1 cellular context compared by ENCODE assay signal in the genomic region with DNA sequence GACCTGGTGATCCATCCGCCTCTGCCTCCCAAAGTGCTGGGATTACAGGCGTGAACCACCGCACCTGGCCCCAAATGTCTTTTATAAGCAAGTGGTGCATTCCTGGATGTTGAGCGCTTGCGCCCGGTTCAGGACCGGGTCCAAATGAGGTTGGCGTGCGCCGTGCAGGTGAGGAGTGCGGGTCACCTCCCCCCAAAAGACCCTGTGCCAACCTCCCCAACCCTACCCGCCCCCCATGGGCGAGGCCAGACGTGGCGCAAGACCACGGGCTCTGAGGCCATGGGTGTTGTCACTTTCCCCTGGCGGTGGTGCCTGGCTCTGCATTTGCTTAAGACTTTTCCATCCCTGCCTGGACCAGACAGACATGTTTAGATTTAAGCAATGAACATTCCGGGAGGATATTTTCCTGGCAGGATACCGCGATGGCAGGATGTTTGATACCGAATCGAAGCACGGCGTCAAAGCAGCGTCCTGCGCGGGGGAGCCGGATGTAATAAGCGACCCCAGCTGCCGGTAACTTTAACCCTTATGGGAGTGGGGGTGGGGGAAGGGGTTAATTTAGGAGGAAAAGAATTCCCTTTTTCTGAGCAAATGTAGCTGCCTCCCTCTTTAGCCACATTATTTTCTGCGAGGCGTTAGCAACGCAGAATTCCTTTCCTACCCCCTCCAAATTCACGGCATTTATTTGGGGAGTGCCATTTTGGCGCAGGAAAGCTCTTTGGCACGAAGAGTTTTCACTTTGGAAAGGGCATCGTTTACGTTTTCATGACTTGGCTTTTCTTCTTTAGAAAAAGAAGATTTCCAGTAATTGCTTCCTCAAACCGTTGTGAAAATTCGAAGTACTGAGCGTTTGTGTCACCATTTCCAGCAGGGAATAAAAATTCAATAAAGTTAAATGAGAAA.
TF ChIP-seq lines count a peak whose summit lies in the region.

No MANE protein-coding gene starts in this region.

TF ChIP-seq in K562, 482 proteins besides CTCF, POLR2A, EP300 and RAD21 (continued from another document and continues in another):
- TF ChIP-seq, protein P1, sequence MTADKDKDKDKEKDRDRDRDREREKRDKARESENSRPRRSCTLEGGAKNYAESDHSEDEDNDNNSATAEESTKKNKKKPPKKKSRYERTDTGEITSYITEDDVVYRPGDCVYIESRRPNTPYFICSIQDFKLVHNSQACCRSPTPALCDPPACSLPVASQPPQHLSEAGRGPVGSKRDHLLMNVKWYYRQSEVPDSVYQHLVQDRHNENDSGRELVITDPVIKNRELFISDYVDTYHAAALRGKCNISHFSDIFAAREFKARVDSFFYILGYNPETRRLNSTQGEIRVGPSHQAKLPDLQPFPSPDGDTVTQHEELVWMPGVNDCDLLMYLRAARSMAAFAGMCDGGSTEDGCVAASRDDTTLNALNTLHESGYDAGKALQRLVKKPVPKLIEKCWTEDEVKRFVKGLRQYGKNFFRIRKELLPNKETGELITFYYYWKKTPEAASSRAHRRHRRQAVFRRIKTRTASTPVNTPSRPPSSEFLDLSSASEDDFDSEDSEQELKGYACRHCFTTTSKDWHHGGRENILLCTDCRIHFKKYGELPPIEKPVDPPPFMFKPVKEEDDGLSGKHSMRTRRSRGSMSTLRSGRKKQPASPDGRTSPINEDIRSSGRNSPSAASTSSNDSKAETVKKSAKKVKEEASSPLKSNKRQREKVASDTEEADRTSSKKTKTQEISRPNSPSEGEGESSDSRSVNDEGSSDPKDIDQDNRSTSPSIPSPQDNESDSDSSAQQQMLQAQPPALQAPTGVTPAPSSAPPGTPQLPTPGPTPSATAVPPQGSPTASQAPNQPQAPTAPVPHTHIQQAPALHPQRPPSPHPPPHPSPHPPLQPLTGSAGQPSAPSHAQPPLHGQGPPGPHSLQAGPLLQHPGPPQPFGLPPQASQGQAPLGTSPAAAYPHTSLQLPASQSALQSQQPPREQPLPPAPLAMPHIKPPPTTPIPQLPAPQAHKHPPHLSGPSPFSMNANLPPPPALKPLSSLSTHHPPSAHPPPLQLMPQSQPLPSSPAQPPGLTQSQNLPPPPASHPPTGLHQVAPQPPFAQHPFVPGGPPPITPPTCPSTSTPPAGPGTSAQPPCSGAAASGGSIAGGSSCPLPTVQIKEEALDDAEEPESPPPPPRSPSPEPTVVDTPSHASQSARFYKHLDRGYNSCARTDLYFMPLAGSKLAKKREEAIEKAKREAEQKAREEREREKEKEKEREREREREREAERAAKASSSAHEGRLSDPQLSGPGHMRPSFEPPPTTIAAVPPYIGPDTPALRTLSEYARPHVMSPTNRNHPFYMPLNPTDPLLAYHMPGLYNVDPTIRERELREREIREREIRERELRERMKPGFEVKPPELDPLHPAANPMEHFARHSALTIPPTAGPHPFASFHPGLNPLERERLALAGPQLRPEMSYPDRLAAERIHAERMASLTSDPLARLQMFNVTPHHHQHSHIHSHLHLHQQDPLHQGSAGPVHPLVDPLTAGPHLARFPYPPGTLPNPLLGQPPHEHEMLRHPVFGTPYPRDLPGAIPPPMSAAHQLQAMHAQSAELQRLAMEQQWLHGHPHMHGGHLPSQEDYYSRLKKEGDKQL (CRISPR knock-in tag; IDR thresholded peaks at IDR 0.05; ENCODE audit: borderline replicate concordance): no peak
- TF ChIP-seq RBM17 (IDR thresholded peaks at IDR 0.05; ENCODE audit: borderline replicate concordance, low read depth, low read length): no peak
- no peak for TF ChIP-seq EWSR1 (IDR thresholded peaks at IDR 0.05; ENCODE audit: borderline replicate concordance, low read depth, partially characterized antibody)
- no peak for TF ChIP-seq MBD2 (IDR thresholded peaks at IDR 0.05; ENCODE audit: borderline replicate concordance, low read depth)
- TF ChIP-seq RNF2 (IDR thresholded peaks at IDR 0.05): no peak; the same call in 1 of the 2 replicates
- TF ChIP-seq ZBTB7A (IDR thresholded peaks at IDR 0.05; ENCODE audit: borderline replicate concordance, control insufficient read depth, low read depth, low read length): peak; percentile 86; the same call in 1 of the 2 replicates
- TF ChIP-seq, protein P2, sequence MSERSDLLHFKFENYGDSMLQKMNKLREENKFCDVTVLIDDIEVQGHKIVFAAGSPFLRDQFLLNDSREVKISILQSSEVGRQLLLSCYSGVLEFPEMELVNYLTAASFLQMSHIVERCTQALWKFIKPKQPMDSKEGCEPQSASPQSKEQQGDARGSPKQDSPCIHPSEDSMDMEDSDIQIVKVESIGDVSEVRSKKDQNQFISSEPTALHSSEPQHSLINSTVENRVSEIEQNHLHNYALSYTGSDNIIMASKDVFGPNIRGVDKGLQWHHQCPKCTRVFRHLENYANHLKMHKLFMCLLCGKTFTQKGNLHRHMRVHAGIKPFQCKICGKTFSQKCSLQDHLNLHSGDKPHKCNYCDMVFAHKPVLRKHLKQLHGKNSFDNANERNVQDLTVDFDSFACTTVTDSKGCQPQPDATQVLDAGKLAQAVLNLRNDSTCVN (CRISPR knock-in tag; IDR thresholded peaks at IDR 0.05): 0 out of 2 replicates have a peak, but pooled peaks have one; percentile 19
- no peak for TF ChIP-seq ZNF140 (CRISPR knock-in tag; IDR thresholded peaks at IDR 0.05)
- TF ChIP-seq ETV1 (tag; conservative IDR thresholded peaks at IDR 0.05; ENCODE audit: low read depth): no peak
- TF ChIP-seq ZC3H11A (IDR thresholded peaks at IDR 0.05; ENCODE audit: low read depth, low read length): no peak
- TF ChIP-seq, protein P3, sequence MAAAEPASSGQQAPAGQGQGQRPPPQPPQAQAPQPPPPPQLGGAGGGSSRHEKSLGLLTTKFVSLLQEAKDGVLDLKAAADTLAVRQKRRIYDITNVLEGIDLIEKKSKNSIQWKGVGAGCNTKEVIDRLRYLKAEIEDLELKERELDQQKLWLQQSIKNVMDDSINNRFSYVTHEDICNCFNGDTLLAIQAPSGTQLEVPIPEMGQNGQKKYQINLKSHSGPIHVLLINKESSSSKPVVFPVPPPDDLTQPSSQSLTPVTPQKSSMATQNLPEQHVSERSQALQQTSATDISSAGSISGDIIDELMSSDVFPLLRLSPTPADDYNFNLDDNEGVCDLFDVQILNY (CRISPR knock-in tag; IDR thresholded peaks at IDR 0.05): no peak
- TF ChIP-seq SMARCA4 (IDR thresholded peaks at IDR 0.05): no peak
- no peak for TF ChIP-seq MAFG (tag; conservative IDR thresholded peaks at IDR 0.05)
- peak; percentile 38; the same call in 1 of the 2 replicates for TF ChIP-seq BHLHE40 (IDR thresholded peaks at IDR 0.05; ENCODE audit: low read length)
- no peak for TF ChIP-seq ELF2 (CRISPR knock-in tag; IDR thresholded peaks at IDR 0.05)
- TF ChIP-seq HDAC8 (tag; IDR thresholded peaks at IDR 0.05): no peak
- TF ChIP-seq OTX1 (CRISPR knock-in tag; IDR thresholded peaks at IDR 0.05): no peak; the same call in 1 of the 2 replicates
- no peak for TF ChIP-seq MYBL2 (IDR thresholded peaks at IDR 0.05; ENCODE audit: low read depth)
- TF ChIP-seq MYBL2 (CRISPR knock-in tag; IDR thresholded peaks at IDR 0.05; ENCODE audit: borderline replicate concordance): no peak
- no peak; the same call in 1 of the 2 replicates for TF ChIP-seq HLTF (IDR thresholded peaks at IDR 0.05)
- TF ChIP-seq HMGXB4 (CRISPR knock-in tag; IDR thresholded peaks at IDR 0.05): peak; percentile 26; the same call in 1 of the 2 replicates
- TF ChIP-seq, protein P4, sequence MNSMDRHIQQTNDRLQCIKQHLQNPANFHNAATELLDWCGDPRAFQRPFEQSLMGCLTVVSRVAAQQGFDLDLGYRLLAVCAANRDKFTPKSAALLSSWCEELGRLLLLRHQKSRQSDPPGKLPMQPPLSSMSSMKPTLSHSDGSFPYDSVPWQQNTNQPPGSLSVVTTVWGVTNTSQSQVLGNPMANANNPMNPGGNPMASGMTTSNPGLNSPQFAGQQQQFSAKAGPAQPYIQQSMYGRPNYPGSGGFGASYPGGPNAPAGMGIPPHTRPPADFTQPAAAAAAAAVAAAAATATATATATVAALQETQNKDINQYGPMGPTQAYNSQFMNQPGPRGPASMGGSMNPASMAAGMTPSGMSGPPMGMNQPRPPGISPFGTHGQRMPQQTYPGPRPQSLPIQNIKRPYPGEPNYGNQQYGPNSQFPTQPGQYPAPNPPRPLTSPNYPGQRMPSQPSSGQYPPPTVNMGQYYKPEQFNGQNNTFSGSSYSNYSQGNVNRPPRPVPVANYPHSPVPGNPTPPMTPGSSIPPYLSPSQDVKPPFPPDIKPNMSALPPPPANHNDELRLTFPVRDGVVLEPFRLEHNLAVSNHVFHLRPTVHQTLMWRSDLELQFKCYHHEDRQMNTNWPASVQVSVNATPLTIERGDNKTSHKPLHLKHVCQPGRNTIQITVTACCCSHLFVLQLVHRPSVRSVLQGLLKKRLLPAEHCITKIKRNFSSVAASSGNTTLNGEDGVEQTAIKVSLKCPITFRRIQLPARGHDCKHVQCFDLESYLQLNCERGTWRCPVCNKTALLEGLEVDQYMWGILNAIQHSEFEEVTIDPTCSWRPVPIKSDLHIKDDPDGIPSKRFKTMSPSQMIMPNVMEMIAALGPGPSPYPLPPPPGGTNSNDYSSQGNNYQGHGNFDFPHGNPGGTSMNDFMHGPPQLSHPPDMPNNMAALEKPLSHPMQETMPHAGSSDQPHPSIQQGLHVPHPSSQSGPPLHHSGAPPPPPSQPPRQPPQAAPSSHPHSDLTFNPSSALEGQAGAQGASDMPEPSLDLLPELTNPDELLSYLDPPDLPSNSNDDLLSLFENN (IDR thresholded peaks at IDR 0.05; ENCODE audit: low read depth in 2 of 2, low read length in 2 of 2): no peak
- TF ChIP-seq ELF4 (CRISPR knock-in tag; IDR thresholded peaks at IDR 0.05): no peak
- TF ChIP-seq, protein P5, sequence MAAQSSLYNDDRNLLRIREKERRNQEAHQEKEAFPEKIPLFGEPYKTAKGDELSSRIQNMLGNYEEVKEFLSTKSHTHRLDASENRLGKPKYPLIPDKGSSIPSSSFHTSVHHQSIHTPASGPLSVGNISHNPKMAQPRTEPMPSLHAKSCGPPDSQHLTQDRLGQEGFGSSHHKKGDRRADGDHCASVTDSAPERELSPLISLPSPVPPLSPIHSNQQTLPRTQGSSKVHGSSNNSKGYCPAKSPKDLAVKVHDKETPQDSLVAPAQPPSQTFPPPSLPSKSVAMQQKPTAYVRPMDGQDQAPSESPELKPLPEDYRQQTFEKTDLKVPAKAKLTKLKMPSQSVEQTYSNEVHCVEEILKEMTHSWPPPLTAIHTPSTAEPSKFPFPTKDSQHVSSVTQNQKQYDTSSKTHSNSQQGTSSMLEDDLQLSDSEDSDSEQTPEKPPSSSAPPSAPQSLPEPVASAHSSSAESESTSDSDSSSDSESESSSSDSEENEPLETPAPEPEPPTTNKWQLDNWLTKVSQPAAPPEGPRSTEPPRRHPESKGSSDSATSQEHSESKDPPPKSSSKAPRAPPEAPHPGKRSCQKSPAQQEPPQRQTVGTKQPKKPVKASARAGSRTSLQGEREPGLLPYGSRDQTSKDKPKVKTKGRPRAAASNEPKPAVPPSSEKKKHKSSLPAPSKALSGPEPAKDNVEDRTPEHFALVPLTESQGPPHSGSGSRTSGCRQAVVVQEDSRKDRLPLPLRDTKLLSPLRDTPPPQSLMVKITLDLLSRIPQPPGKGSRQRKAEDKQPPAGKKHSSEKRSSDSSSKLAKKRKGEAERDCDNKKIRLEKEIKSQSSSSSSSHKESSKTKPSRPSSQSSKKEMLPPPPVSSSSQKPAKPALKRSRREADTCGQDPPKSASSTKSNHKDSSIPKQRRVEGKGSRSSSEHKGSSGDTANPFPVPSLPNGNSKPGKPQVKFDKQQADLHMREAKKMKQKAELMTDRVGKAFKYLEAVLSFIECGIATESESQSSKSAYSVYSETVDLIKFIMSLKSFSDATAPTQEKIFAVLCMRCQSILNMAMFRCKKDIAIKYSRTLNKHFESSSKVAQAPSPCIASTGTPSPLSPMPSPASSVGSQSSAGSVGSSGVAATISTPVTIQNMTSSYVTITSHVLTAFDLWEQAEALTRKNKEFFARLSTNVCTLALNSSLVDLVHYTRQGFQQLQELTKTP (IDR thresholded peaks at IDR 0.05; ENCODE audit: low read depth in 1 of 2, partially characterized antibody in 2 of 2): no peak
- no peak for TF ChIP-seq TBL1XR1 (IDR thresholded peaks at IDR 0.05; ENCODE audit: low read length in 2 of 2)
- TF ChIP-seq, protein P6, sequence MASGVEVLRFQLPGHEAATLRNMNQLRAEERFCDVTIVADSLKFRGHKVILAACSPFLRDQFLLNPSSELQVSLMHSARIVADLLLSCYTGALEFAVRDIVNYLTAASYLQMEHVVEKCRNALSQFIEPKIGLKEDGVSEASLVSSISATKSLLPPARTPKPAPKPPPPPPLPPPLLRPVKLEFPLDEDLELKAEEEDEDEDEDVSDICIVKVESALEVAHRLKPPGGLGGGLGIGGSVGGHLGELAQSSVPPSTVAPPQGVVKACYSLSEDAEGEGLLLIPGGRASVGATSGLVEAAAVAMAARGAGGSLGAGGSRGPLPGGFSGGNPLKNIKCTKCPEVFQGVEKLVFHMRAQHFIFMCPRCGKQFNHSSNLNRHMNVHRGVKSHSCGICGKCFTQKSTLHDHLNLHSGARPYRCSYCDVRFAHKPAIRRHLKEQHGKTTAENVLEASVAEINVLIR (CRISPR knock-in tag; IDR thresholded peaks at IDR 0.05): no peak
- TF ChIP-seq HBP1 (CRISPR knock-in tag; IDR thresholded peaks at IDR 0.05): no peak
- TF ChIP-seq ZNF507 (tag; conservative IDR thresholded peaks at IDR 0.05): no peak
- no peak for TF ChIP-seq SRSF3 (IDR thresholded peaks at IDR 0.05; ENCODE audit: insufficient read depth, low read length)
- TF ChIP-seq EGR1 (conservative IDR thresholded peaks at IDR 0.05): no peak
- TF ChIP-seq MLX (CRISPR knock-in tag; conservative IDR thresholded peaks at IDR 0.05): no peak
- no peak for TF ChIP-seq CCNT2 (IDR thresholded peaks at IDR 0.05; ENCODE audit: borderline replicate concordance, extremely low read depth, insufficient read length, low read depth, low read length)
- TF ChIP-seq MEIS2 (IDR thresholded peaks at IDR 0.05; ENCODE audit: partially characterized antibody): peak; percentile 30
